1 cellular context compared by ENCODE assay signal in the genomic region with DNA sequence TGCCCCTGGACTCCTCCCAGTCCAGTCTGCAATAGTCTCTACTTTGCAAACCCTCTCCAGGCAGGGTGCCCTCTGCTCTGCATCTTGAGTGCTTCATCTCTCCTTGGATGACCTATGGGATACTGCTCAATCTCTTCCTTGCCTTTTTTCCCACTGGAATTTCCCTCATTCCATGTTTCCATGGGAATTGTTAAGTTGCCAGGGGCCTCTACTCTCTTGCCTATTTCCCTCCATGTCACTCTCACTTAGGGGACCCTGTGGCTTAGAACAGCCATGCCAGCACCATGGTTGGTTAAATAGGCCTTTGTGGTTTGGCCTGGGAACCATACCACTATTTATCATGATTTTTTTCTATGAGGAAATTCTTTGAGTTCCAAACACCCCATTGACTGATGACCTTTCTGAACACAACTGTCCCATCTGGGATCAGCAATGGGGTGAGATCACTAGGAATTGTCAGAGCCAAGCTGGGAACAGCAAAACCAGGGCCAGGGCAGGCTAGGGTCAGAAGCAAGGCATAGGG.
TF ChIP-seq lines count a peak whose summit lies in the region.

No MANE protein-coding gene starts in this region.

TF ChIP-seq in WTC11, 78 proteins besides CTCF, POLR2A, EP300 and RAD21 (continued from another document):
- TF ChIP-seq MYBL2 (CRISPR knock-in tag; IDR thresholded peaks at IDR 0.05) (no peak), SMAD4 (CRISPR knock-in tag; IDR thresholded peaks at IDR 0.05) (no peak), ETV6 (CRISPR knock-in tag; IDR thresholded peaks at IDR 0.05) (no peak), RELA (CRISPR knock-in tag; IDR thresholded peaks at IDR 0.05; ENCODE audit: borderline replicate concordance) (no peak)
